1 cellular context compared by ENCODE assay signal in the genomic region with DNA sequence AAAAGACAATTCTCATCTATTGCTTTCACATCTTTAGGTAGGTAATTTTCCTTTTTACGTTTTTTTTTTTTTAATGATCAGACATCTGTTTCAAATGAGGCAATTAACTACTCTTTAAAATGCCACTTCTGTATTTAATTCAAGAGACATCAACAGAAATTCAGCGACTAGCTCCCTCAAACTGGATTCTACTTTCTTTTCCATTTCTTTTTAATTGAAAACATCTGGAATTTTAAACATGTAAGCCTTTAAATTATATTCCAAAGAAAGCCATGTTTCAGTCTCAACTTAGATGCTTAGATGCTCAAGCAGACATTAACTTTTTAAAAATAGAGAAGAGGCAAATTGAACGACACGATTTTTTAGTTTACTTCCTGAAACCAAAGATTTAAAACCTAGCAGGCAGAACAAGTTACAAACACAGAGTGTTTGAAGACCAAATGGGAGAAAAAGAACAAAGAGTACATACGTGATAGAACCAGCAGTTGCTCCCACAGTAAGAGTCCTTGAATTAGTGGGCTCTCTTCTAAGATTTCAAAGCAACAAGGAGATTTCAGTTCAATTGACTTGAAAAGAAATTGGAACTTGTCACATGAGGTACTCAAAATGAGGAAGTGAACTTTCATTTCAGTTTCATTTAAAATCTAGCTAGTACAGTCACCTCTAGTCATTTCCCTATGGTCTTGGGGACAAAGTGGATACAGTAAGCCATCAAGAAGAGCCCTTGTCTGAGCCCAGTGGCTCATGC.
TF ChIP-seq lines count a peak whose summit lies in the region.

Gene CTSS, minus strand, starts transcription at position 550 of the 748 bp plus-strand sequence. CDS start 1,015 bp downstream, outside the sequence.

TF ChIP-seq in IMR-90, 13 proteins besides CTCF, POLR2A, EP300 and RAD21 (continued from another document):
- TF ChIP-seq MAFK (IDR thresholded peaks at IDR 0.05; ENCODE audit: low read depth, low read length) = no peak
- TF ChIP-seq CEBPB (IDR thresholded peaks at IDR 0.05; ENCODE audit: low read depth, low read length) = no peak
- TF ChIP-seq SMC3 (IDR thresholded peaks at IDR 0.05; ENCODE audit: low read depth, low read length) = no peak
- no peak for TF ChIP-seq MXI1 (IDR thresholded peaks at IDR 0.05; ENCODE audit: borderline replicate concordance, low read depth, low read length)
- TF ChIP-seq MAZ (IDR thresholded peaks at IDR 0.05; ENCODE audit: borderline replicate concordance, low read depth, low read length) = no peak
- TF ChIP-seq NFE2L2 (IDR thresholded peaks at IDR 0.05; ENCODE audit: low read depth, low read length) = no peak
- no peak for TF ChIP-seq CHD1 (IDR thresholded peaks at IDR 0.05; ENCODE audit: low read depth, low read length)
- TF ChIP-seq FOS (IDR thresholded peaks at IDR 0.05; ENCODE audit: low read depth, low read length) = no peak
- TF ChIP-seq RFX5 (IDR thresholded peaks at IDR 0.05; ENCODE audit: low read depth, low read length) = no peak
- TF ChIP-seq, protein P1, sequence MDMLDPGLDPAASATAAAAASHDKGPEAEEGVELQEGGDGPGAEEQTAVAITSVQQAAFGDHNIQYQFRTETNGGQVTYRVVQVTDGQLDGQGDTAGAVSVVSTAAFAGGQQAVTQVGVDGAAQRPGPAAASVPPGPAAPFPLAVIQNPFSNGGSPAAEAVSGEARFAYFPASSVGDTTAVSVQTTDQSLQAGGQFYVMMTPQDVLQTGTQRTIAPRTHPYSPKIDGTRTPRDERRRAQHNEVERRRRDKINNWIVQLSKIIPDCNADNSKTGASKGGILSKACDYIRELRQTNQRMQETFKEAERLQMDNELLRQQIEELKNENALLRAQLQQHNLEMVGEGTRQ (IDR thresholded peaks at IDR 0.05; ENCODE audit: low read depth, low read length) = no peak
- no peak for TF ChIP-seq RCOR1 (IDR thresholded peaks at IDR 0.05; ENCODE audit: insufficient replicate concordance, low read length)
TF ChIP-seq in IMR-90: peak in this region for 0.
